Comparison of ENCODE assay signal across 1 cellular context in genomic region chr7:152006336-152006735, GRCh38.
TF ChIP-seq lines count a peak whose summit lies in the region.

No MANE protein-coding gene starts in this region.

TF ChIP-seq in GM23338, 12 proteins besides CTCF, POLR2A, EP300 and RAD21 (continued from another document):
- no peak for TF ChIP-seq REST (IDR thresholded peaks at IDR 0.05; ENCODE audit: unreplicated experiment)
- TF ChIP-seq CREB1 (CRISPR knock-in tag; IDR thresholded peaks at IDR 0.05; ENCODE audit: low read depth): no peak
- no peak for TF ChIP-seq EZH2 (IDR thresholded peaks at IDR 0.05; ENCODE audit: low read depth, unreplicated experiment)
- TF ChIP-seq JUNB (IDR thresholded peaks at IDR 0.05; ENCODE audit: unreplicated experiment): no peak
